ENCODE assay signal across 10 cellular contexts in the genomic region with DNA sequence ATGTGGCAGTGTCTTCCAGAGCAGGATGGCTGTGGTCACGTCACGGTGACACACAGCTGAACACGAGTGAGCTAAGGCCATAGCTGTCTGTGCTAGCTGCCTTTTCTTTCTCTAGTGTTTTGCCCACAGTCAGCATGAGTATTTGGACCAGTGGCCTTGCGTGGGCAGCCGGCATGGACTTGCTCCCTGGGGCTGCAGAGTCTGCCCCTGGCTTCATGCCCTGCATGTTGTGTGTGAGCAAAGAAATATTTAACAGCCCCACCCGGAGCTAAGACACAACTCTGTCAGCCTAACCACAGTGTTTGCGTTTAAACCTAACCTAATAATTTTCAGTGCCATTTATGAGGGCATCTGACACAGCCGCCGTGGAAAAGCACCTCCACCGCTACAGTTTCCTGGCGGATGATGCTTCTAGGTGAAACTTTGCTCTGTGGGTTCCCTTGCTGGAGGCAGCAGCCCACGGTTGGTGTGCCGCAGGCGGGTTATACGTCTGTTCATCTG. TPM values are rescaled to one million over a fixed set of nuclear protein-coding genes. Genes with fewer than 3 reads are reported as not detected.
DNase-seq lines count a peak whose midpoint lies in the region; ATAC-seq and TF ChIP-seq lines count a peak whose summit lies in the region.
"Had no signal": no experiment of that assay in that cellular context is flagged by ENCODE, and none has a peak within 500 bp of the region (broad histone marks: within the 10 kb centered on the region; RNA-seq: fewer than 3 reads in every experiment).

No MANE protein-coding gene starts in this region.

- DNase-seq in AG09309 (ENCODE audit: low read depth) (peak; percentile 23), NCI-H2227 (lab: John Stamatoyannopoulos, UW; ENCODE audit: unreplicated experiment) (peak; percentile 17), left lobe of liver (ENCODE audit: low spot score) (peak; percentile 61), COLO668 (lab: John Stamatoyannopoulos, UW; ENCODE audit: unreplicated experiment) (no peak), pons (ENCODE audit: low spot score) (no peak)
- peak; percentile 78 for DNase-seq in activated effector memory CD4-positive, alpha-beta T cell treated with anti-CD3 and anti-CD28 coated beads, Interleukin-2, amount 50 U/mL, for 16 hours
- DNase-seq: small intestine had no signal

- H3K4me3 ChIP-seq in AG09309 (ENCODE audit: control insufficient read depth, low read depth, low read length), result no peak overlapping the region
- H3K4me3 ChIP-seq: Peyer's patch had no signal

- peak; percentile 88 for ATAC-seq in left lobe of liver
- no peak for ATAC-seq in HG03039 (IDR thresholded peaks at IDR 0.05; ENCODE audit: unreplicated experiment)
- ATAC-seq in GM19455 (IDR thresholded peaks at IDR 0.05; ENCODE audit: unreplicated experiment), result no peak

- TF ChIP-seq CTCF in AG09309 (IDR thresholded peaks at IDR 0.05; ENCODE audit: control insufficient read depth, insufficient read depth, low read depth, low read length, missing control alignments), result no peak

RNA-seq across cellular contexts. Expression of gene CHST12, which starts 14.6 kb away (rescaled TPM):
- 8.2 TPM for total RNA-seq in left lobe of liver

RNA-seq across cellular contexts. Expression of gene GRIFIN, which starts 58.2 kb away (rescaled TPM):
- total RNA-seq in left lobe of liver, result not detected
- total RNA-seq: Peyer's patch had no signal

Comparison
In these comparisons a context has a peak if more than half of its experiments do, and no peak if none do; other contexts are left out.
1. DNase-seq: peak in AG09309 (single experiment), NCI-H2227 (single experiment), activated effector memory CD4-positive, alpha-beta T cell treated with anti-CD3 and anti-CD28 coated beads, Interleukin-2, amount 50 U/mL, for 16 hours (single experiment) and left lobe of liver (single experiment); none in COLO668 (single experiment) and pons (single experiment).